32 cellular contexts compared by ENCODE assay signal in genomic region chr2:75737961-75738360, GRCh38.
"Had no signal": no experiment of that assay in that cellular context is flagged by ENCODE, and none has a peak within 500 bp of the region (broad histone marks: within the 10 kb centered on the region; RNA-seq: fewer than 3 reads in every experiment).

No MANE protein-coding gene starts in this region.

- H3K4me1 ChIP-seq: esophagus squamous epithelium, gastroesophageal sphincter, heart right ventricle had no signal

- DNase-seq: activated CD4-positive, alpha-beta memory T cell treated with anti-CD3 and anti-CD28 coated beads, Interleukin-2, amount 10 ng/mL, durations not matched to agents 7 days and 5 days; activated CD4-positive, alpha-beta T cell treated with anti-CD3 and anti-CD28 coated beads for 36 hours; activated CD4-positive, CD25-positive, alpha-beta regulatory T cell; activated CD4-positive, CD25-positive, alpha-beta regulatory T cell treated with anti-CD3 and anti-CD28 coated beads, Interleukin-2, amount 50 U/mL, for 72 hours; activated CD8-positive, alpha-beta memory T cell treated with anti-CD3 and anti-CD28 coated beads, Interleukin-2, amount 50 U/mL, for 48 hours; activated gamma-delta T cell; activated naive CD4-positive, alpha-beta T cell; activated naive CD4-positive, alpha-beta T cell treated with anti-CD3 and anti-CD28 coated beads, Interleukin-2, amount 50 U/mL, for 16 hours; activated T-cell treated with anti-CD3 and anti-CD28 coated beads for 4 hours; activated T-cell treated with anti-CD3 and anti-CD28 coated beads, Interleukin-2, amount 50 U/mL, for 24 hours; activated T-cell treated with anti-CD3 and anti-CD28 coated beads, Interleukin-2, amount 50 U/mL, for 72 hours; amniotic stem cell; anterior cingulate cortex; brain microvascular endothelial cell; dorsolateral prefrontal cortex; effector memory CD8-positive, alpha-beta T cell; esophagus squamous epithelium; foreskin melanocyte; heart right ventricle; T-helper 2 cell had no signal

- H3K27ac Mint-ChIP-seq: activated CD4-positive, alpha-beta memory T cell treated with anti-CD3 and anti-CD28 coated beads, Interleukin-2, amount 10 ng/mL, durations not matched to agents 7 days and 5 days; activated CD4-positive, alpha-beta T cell treated with anti-CD3 and anti-CD28 coated beads for 36 hours; activated CD4-positive, alpha-beta T cell treated with anti-CD3 and anti-CD28 coated beads, Interleukin-2, amount 10 ng/mL, durations not matched to agents 24 days and 14 days; activated naive CD8-positive, alpha-beta T cell; activated T-cell treated with anti-CD3 and anti-CD28 coated beads, Interleukin-2, amount 50 U/mL, for 24 hours; activated T-cell treated with anti-CD3 and anti-CD28 coated beads, Interleukin-2, amount 50 U/mL, for 72 hours; dendritic cell treated with granulocyte-macrophage colony-stimulating factor and Interleukin-4, amounts not matched to agents 40 ng/mL and 50 ng/mL, for 4 days; effector memory CD8-positive, alpha-beta T cell had no signal

- H3K4me1 Mint-ChIP-seq: activated CD4-positive, alpha-beta memory T cell treated with anti-CD3 and anti-CD28 coated beads, Interleukin-2, amount 10 ng/mL, durations not matched to agents 7 days and 5 days; activated CD4-positive, alpha-beta T cell treated with anti-CD3 and anti-CD28 coated beads for 36 hours; activated CD4-positive, alpha-beta T cell treated with anti-CD3 and anti-CD28 coated beads, Interleukin-2, amount 10 ng/mL, durations not matched to agents 24 days and 14 days; central memory CD8-positive, alpha-beta T cell had no signal

- H3K27ac ChIP-seq: brain microvascular endothelial cell, coronary artery, dorsolateral prefrontal cortex, epithelial cell of prostate, esophagus squamous epithelium, gastroesophageal sphincter, heart right ventricle, hepatocyte had no signal

- H3K36me3 ChIP-seq: brain microvascular endothelial cell, esophagus squamous epithelium, gastroesophageal sphincter, heart right ventricle had no signal

- H3K9me3 Mint-ChIP-seq: activated CD4-positive, alpha-beta memory T cell treated with anti-CD3 and anti-CD28 coated beads, Interleukin-2, amount 10 ng/mL, durations not matched to agents 7 days and 5 days; dendritic cell treated with granulocyte-macrophage colony-stimulating factor and Interleukin-4, amounts not matched to agents 40 ng/mL and 50 ng/mL, for 4 days had no signal

- H2AFZ ChIP-seq: hepatocyte had no signal

- FAIRE-seq: astrocyte, bronchial epithelial cell, endometrium, endothelial cell of umbilical vein had no signal

- H3K4me3 Mint-ChIP-seq: activated CD4-positive, alpha-beta memory T cell treated with anti-CD3 and anti-CD28 coated beads, Interleukin-2, amount 10 ng/mL, durations not matched to agents 7 days and 5 days; activated CD4-positive, alpha-beta T cell treated with anti-CD3 and anti-CD28 coated beads for 36 hours; activated CD4-positive, alpha-beta T cell treated with anti-CD3 and anti-CD28 coated beads, Interleukin-2, amount 10 ng/mL, durations not matched to agents 24 days and 14 days; activated naive CD8-positive, alpha-beta T cell; activated T-cell treated with anti-CD3 and anti-CD28 coated beads, Interleukin-2, amount 50 U/mL, for 24 hours; activated T-cell treated with anti-CD3 and anti-CD28 coated beads, Interleukin-2, amount 50 U/mL, for 72 hours; central memory CD8-positive, alpha-beta T cell; dendritic cell treated with granulocyte-macrophage colony-stimulating factor and Interleukin-4, amounts not matched to agents 40 ng/mL and 50 ng/mL, for 4 days; effector memory CD8-positive, alpha-beta T cell had no signal

- H3K27me3 ChIP-seq: brain microvascular endothelial cell, dorsolateral prefrontal cortex, hepatocyte had no signal

- H3K4me3 ChIP-seq: coronary artery, dorsolateral prefrontal cortex, esophagus squamous epithelium, gastroesophageal sphincter, heart right ventricle, hepatocyte had no signal

- H3K4me2 ChIP-seq: hepatocyte had no signal

- H3K27me3 Mint-ChIP-seq: dendritic cell treated with granulocyte-macrophage colony-stimulating factor and Interleukin-4, amounts not matched to agents 40 ng/mL and 50 ng/mL, for 4 days had no signal

- ATAC-seq: activated CD4-positive, alpha-beta T cell treated with anti-CD3 and anti-CD28 coated beads for 36 hours; activated T-cell treated with anti-CD3 and anti-CD28 coated beads, Interleukin-2, amount 50 U/mL, for 72 hours; effector memory CD8-positive, alpha-beta T cell; heart right ventricle had no signal

- H3K9me3 ChIP-seq: esophagus squamous epithelium had no signal
